In genomic region chr15:28019594-28020320, GRCh38 we compare ENCODE assay signal across 26 cellular contexts.
DNase-seq lines count a peak whose midpoint lies in the region; ATAC-seq and TF ChIP-seq lines count a peak whose summit lies in the region.
"Had no signal": no experiment of that assay in that cellular context is flagged by ENCODE, and none has a peak within 500 bp of the region (broad histone marks: within the 10 kb centered on the region; RNA-seq: fewer than 3 reads in every experiment).

No MANE protein-coding gene starts in this region.

- H3K27ac Mint-ChIP-seq in glutamatergic neuron (ENCODE audit: unreplicated experiment) (no peak overlapping the region), progenitor cell of endocrine pancreas (no peak overlapping the region)
- H3K27ac Mint-ChIP-seq in stimulated activated effector memory CD8-positive, alpha-beta T cell treated with anti-CD3 and anti-CD28 coated beads, Interleukin-12 subunit alpha, Interleukin-12 subunit beta, amount 100 ng/mL, for 72 hours = no peak overlapping the region
- H3K27ac Mint-ChIP-seq: activated CD8-positive, alpha-beta T cell treated with anti-CD3 and anti-CD28 coated beads for 36 hours; activated naive CD8-positive, alpha-beta T cell; activated T-helper 2 cell treated with anti-CD3 and anti-CD28 coated beads, Interferon-gamma antibody, Interleukin-2, Interleukin-4, amounts not matched to agents 10 μg/mL and 5 μg/mL and 100 μg/mL, durations not matched to agents 14 hours and 24 hours and 36 hours; dendritic cell treated with granulocyte-macrophage colony-stimulating factor and Interleukin-4, amounts not matched to agents 40 ng/mL and 50 ng/mL, for 4 days; stimulated activated naive B cell treated with anti-CD40 and anti-IgM and Interleukin-4, amounts not matched to agents 10 μg/mL and 1 μg/mL and 100 μg/mL, for 72 hours had no signal

- DNase-seq in DMS 273 (lab: John Stamatoyannopoulos, UW; ENCODE audit: unreplicated experiment) (peak; percentile 16), DMS 273 treated with DMSO at 0.1 percent for 48 hours (lab: John Stamatoyannopoulos, UW) (no peak), SJCRH30 (peak in 1 of 2 experiments; percentile 37), glutamatergic neuron (peak; percentile 50), progenitor cell of endocrine pancreas (ENCODE audit: low spot score, unreplicated experiment) (no peak), KG1 (lab: John Stamatoyannopoulos, UW) (no peak)
- DNase-seq in stimulated activated effector memory CD8-positive, alpha-beta T cell treated with anti-CD3 and anti-CD28 coated beads, Interleukin-12 subunit alpha, Interleukin-12 subunit beta, amount 100 ng/mL, for 72 hours (ENCODE audit: low spot score in 2 of 2) = no peak
- DNase-seq: activated CD8-positive, alpha-beta T cell treated with anti-CD3 and anti-CD28 coated beads for 36 hours; anterior cingulate cortex; Calu3; KBM-7; MG63; NCI-H2029 treated with DMSO at 0.1 percent for 48 hours; NCI-H345; NCI-H748 treated with DMSO at 0.1 percent for 48 hours; sigmoid colon; stimulated activated CD4-positive, alpha-beta T cell treated with anti-CD3 and anti-CD28 coated beads, Interleukin-4, amount 100 ng/mL, for 4 hours; stimulated activated naive B cell treated with anti-CD40 and anti-IgM and Interleukin-4, amounts not matched to agents 10 μg/mL and 1 μg/mL and 100 μg/mL, for 72 hours had no signal

- H3K27me3 ChIP-seq in SJCRH30 = no peaks in the 10 kb centered on the region
- H3K27me3 ChIP-seq: cardiac muscle cell, MG63, sigmoid colon had no signal

- no peaks in the 10 kb centered on the region for H3K4me1 ChIP-seq in SJCRH30
- H3K4me1 ChIP-seq: sigmoid colon had no signal

- H3K4me3 ChIP-seq in SJCRH30 = peak overlapping the region; percentile 6; the same call in 1 of the 2 replicates
- H3K4me3 ChIP-seq: cardiac muscle cell, lung, MG63, sigmoid colon had no signal

- H3K27me3 Mint-ChIP-seq in glutamatergic neuron (ENCODE audit: unreplicated experiment) (peaks cover 2% of the 10 kb centered on the region), progenitor cell of endocrine pancreas (peaks cover 3% of the 10 kb centered on the region)
- H3K27me3 Mint-ChIP-seq: activated CD8-positive, alpha-beta T cell treated with anti-CD3 and anti-CD28 coated beads for 36 hours; activated naive CD8-positive, alpha-beta T cell; dendritic cell treated with granulocyte-macrophage colony-stimulating factor and Interleukin-4, amounts not matched to agents 40 ng/mL and 50 ng/mL, for 4 days had no signal

- H3K4me3 Mint-ChIP-seq in glutamatergic neuron (ENCODE audit: unreplicated experiment) (no peak overlapping the region), progenitor cell of endocrine pancreas (ENCODE audit: low read depth) (no peak overlapping the region)
- no peak overlapping the region for H3K4me3 Mint-ChIP-seq in stimulated activated effector memory CD8-positive, alpha-beta T cell treated with anti-CD3 and anti-CD28 coated beads, Interleukin-12 subunit alpha, Interleukin-12 subunit beta, amount 100 ng/mL, for 72 hours
- H3K4me3 Mint-ChIP-seq: activated CD8-positive, alpha-beta T cell treated with anti-CD3 and anti-CD28 coated beads for 36 hours; activated naive CD8-positive, alpha-beta T cell; dendritic cell treated with granulocyte-macrophage colony-stimulating factor and Interleukin-4, amounts not matched to agents 40 ng/mL and 50 ng/mL, for 4 days; stimulated activated naive B cell treated with anti-CD40 and anti-IgM and Interleukin-4, amounts not matched to agents 10 μg/mL and 1 μg/mL and 100 μg/mL, for 72 hours had no signal

- TF ChIP-seq CTCF in glutamatergic neuron (IDR thresholded peaks at IDR 0.05; ENCODE audit: partially characterized antibody, unreplicated experiment) (no peak), progenitor cell of endocrine pancreas (IDR thresholded peaks at IDR 0.05; ENCODE audit: unreplicated experiment) (peak; percentile 13)

- H3K4me1 Mint-ChIP-seq in glutamatergic neuron (ENCODE audit: low read depth, unreplicated experiment) (peaks cover 6% of the 10 kb centered on the region), progenitor cell of endocrine pancreas (ENCODE audit: low read depth) (no peaks in the 10 kb centered on the region)
- no peaks in the 10 kb centered on the region for H3K4me1 Mint-ChIP-seq in stimulated activated effector memory CD8-positive, alpha-beta T cell treated with anti-CD3 and anti-CD28 coated beads, Interleukin-12 subunit alpha, Interleukin-12 subunit beta, amount 100 ng/mL, for 72 hours

- ATAC-seq in GM19324 (IDR thresholded peaks at IDR 0.05; ENCODE audit: low FRiP score, unreplicated experiment) = no peak
- ATAC-seq in stimulated activated effector memory CD8-positive, alpha-beta T cell treated with anti-CD3 and anti-CD28 coated beads, Interleukin-12 subunit alpha, Interleukin-12 subunit beta, amount 100 ng/mL, for 72 hours = no peak
- ATAC-seq: activated CD4-positive, CD25-positive, alpha-beta regulatory T cell treated with anti-CD3 and anti-CD28 coated beads, Interleukin-2, amount 50 U/mL, for 24 hours; activated CD8-positive, alpha-beta T cell treated with anti-CD3 and anti-CD28 coated beads for 36 hours; stimulated activated naive B cell treated with anti-CD40 and anti-IgM and Interleukin-4, amounts not matched to agents 10 μg/mL and 1 μg/mL and 100 μg/mL, for 72 hours had no signal

- no peak overlapping the region for H3K27ac ChIP-seq in SJCRH30
- H3K27ac ChIP-seq: 22Rv1, cardiac muscle cell, sigmoid colon had no signal

- H3K36me3 ChIP-seq in SJCRH30 = no peaks in the 10 kb centered on the region
- H3K36me3 ChIP-seq: cardiac muscle cell, MG63, sigmoid colon had no signal

- no peaks in the 10 kb centered on the region for H3K9me3 ChIP-seq in SJCRH30 (replicated peaks)
- H3K9me3 ChIP-seq: MG63, sigmoid colon had no signal

- peaks cover 3% of the 10 kb centered on the region for H3K9me3 Mint-ChIP-seq in glutamatergic neuron (ENCODE audit: unreplicated experiment)
- no peaks in the 10 kb centered on the region for H3K9me3 Mint-ChIP-seq in progenitor cell of endocrine pancreas (ENCODE audit: low read depth)
- no peaks in the 10 kb centered on the region for H3K9me3 Mint-ChIP-seq in stimulated activated effector memory CD8-positive, alpha-beta T cell treated with anti-CD3 and anti-CD28 coated beads, Interleukin-12 subunit alpha, Interleukin-12 subunit beta, amount 100 ng/mL, for 72 hours
- H3K9me3 Mint-ChIP-seq: activated CD8-positive, alpha-beta T cell treated with anti-CD3 and anti-CD28 coated beads for 36 hours; activated T-helper 2 cell treated with anti-CD3 and anti-CD28 coated beads, Interferon-gamma antibody, Interleukin-2, Interleukin-4, amounts not matched to agents 10 μg/mL and 5 μg/mL and 100 μg/mL, durations not matched to agents 14 hours and 24 hours and 36 hours; dendritic cell treated with granulocyte-macrophage colony-stimulating factor and Interleukin-4, amounts not matched to agents 40 ng/mL and 50 ng/mL, for 4 days; stimulated activated naive B cell treated with anti-CD40 and anti-IgM and Interleukin-4, amounts not matched to agents 10 μg/mL and 1 μg/mL and 100 μg/mL, for 72 hours had no signal

- H3K36me3 Mint-ChIP-seq in glutamatergic neuron (ENCODE audit: unreplicated experiment) (no peaks in the 10 kb centered on the region), progenitor cell of endocrine pancreas (ENCODE audit: insufficient read depth) (no peaks in the 10 kb centered on the region)
- H3K36me3 Mint-ChIP-seq in stimulated activated effector memory CD8-positive, alpha-beta T cell treated with anti-CD3 and anti-CD28 coated beads, Interleukin-12 subunit alpha, Interleukin-12 subunit beta, amount 100 ng/mL, for 72 hours = no peaks in the 10 kb centered on the region
- H3K36me3 Mint-ChIP-seq: activated naive CD8-positive, alpha-beta T cell; stimulated activated naive B cell treated with anti-CD40 and anti-IgM and Interleukin-4, amounts not matched to agents 10 μg/mL and 1 μg/mL and 100 μg/mL, for 72 hours had no signal

Comparison
In these comparisons a context has a peak if more than half of its experiments do, and no peak if none do; other contexts are left out.
1. DNase-seq: peak in DMS 273 (single experiment) and glutamatergic neuron (single experiment); none in DMS 273 treated with DMSO at 0.1 percent for 48 hours (single experiment), progenitor cell of endocrine pancreas (single experiment), KG1 (single experiment) and stimulated activated effector memory CD8-positive, alpha-beta T cell treated with anti-CD3 and anti-CD28 coated beads, Interleukin-12 subunit alpha, Interleukin-12 subunit beta, amount 100 ng/mL, for 72 hours (0 of 2).